In the genomic region with DNA sequence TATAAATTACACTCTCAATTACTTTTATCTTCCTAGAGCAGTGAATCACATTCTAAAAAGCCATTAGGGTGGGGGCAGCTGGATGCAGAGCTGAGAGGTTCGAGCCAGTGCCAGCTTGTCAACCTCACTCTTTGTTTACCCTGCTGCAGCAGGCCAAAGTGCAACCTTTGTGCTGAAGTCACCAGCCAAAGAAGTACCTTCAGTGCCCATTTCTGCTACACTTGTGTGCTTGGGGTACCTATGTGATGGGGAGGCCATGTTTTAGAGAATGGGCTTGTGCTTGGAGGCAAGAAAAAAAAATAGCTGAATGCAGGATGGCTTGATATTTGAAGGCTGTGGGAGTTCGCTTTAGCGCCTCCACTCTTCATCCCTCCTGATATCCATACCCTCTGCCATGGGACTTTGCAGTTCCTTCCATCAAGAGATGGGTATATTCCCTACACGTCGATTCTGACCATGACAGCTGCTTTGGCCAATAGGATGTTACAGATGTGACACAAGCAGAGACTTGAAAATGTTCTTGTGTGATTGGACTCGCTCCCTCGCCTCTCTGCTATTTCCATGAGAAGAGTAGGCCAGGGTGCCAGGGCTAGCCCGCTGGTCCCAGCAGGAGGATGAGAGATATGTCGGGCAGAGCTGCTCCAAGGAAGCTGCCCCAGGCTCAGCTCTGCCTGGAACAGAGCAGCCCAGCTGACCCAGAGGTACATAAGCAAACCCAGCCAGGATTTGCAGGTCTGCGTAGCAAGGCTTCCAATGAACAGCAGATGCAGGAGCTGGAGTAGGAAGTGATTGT, we compare ENCODE assay signal across 1 cellular context.
TF ChIP-seq lines count a peak whose summit lies in the region.

No MANE protein-coding gene starts in this region.

TF ChIP-seq in HepG2, 621 proteins besides CTCF, POLR2A, EP300 and RAD21 (continued from another document and continues in another):
- TF ChIP-seq, protein P1, sequence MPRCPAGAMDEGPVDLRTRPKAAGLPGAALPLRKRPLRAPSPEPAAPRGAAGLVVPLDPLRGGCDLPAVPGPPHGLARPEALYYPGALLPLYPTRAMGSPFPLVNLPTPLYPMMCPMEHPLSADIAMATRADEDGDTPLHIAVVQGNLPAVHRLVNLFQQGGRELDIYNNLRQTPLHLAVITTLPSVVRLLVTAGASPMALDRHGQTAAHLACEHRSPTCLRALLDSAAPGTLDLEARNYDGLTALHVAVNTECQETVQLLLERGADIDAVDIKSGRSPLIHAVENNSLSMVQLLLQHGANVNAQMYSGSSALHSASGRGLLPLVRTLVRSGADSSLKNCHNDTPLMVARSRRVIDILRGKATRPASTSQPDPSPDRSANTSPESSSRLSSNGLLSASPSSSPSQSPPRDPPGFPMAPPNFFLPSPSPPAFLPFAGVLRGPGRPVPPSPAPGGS (CRISPR knock-in tag; IDR thresholded peaks at IDR 0.05): no peak
- TF ChIP-seq, protein P2, sequence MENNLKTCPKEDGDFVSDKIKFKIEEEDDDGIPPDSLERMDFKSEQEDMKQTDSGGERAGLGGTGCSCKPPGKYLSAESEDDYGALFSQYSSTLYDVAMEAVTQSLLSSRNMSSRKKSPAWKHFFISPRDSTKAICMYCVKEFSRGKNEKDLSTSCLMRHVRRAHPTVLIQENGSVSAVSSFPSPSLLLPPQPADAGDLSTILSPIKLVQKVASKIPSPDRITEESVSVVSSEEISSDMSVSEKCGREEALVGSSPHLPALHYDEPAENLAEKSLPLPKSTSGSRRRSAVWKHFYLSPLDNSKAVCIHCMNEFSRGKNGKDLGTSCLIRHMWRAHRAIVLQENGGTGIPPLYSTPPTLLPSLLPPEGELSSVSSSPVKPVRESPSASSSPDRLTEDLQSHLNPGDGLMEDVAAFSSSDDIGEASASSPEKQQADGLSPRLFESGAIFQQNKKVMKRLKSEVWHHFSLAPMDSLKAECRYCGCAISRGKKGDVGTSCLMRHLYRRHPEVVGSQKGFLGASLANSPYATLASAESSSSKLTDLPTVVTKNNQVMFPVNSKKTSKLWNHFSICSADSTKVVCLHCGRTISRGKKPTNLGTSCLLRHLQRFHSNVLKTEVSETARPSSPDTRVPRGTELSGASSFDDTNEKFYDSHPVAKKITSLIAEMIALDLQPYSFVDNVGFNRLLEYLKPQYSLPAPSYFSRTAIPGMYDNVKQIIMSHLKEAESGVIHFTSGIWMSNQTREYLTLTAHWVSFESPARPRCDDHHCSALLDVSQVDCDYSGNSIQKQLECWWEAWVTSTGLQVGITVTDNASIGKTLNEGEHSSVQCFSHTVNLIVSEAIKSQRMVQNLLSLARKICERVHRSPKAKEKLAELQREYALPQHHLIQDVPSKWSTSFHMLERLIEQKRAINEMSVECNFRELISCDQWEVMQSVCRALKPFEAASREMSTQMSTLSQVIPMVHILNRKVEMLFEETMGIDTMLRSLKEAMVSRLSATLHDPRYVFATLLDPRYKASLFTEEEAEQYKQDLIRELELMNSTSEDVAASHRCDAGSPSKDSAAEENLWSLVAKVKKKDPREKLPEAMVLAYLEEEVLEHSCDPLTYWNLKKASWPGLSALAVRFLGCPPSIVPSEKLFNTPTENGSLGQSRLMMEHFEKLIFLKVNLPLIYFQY (CRISPR knock-in tag; IDR thresholded peaks at IDR 0.05; ENCODE audit: borderline replicate concordance): no peak
- TF ChIP-seq ZNF724P (CRISPR knock-in tag; IDR thresholded peaks at IDR 0.05; ENCODE audit: borderline replicate concordance) (0 out of 2 replicates have a peak, but pooled peaks have one; percentile 54), MLLT10 (CRISPR knock-in tag; IDR thresholded peaks at IDR 0.05) (no peak), KDM5B (CRISPR knock-in tag; IDR thresholded peaks at IDR 0.05; ENCODE audit: borderline replicate concordance) (peak; percentile 17; the same call in 1 of the 2 replicates), ISX (CRISPR knock-in tag; conservative IDR thresholded peaks at IDR 0.05) (no peak), RAD51 (IDR thresholded peaks at IDR 0.05; ENCODE audit: borderline replicate concordance) (no peak), BORCS8-MEF2B (CRISPR knock-in tag; IDR thresholded peaks at IDR 0.05) (0 out of 2 replicates have a peak, but pooled peaks have one; percentile 28), ZBTB7A (CRISPR knock-in tag; IDR thresholded peaks at IDR 0.05) (no peak), ZNF44 (CRISPR knock-in tag; IDR thresholded peaks at IDR 0.05) (no peak), PITX1 (CRISPR knock-in tag; IDR thresholded peaks at IDR 0.05) (no peak; the same call in none of the 2 replicates), ARID2 (CRISPR knock-in tag; IDR thresholded peaks at IDR 0.05; ENCODE audit: borderline replicate concordance) (no peak), JUNB (CRISPR knock-in tag; IDR thresholded peaks at IDR 0.05; ENCODE audit: borderline replicate concordance) (no peak), MIXL1 (CRISPR knock-in tag; IDR thresholded peaks at IDR 0.05) (0 out of 2 replicates have a peak, but pooled peaks have one; percentile 16), ZNF615 (CRISPR knock-in tag; IDR thresholded peaks at IDR 0.05; ENCODE audit: borderline replicate concordance) (no peak), ZNF136 (CRISPR knock-in tag; IDR thresholded peaks at IDR 0.05; ENCODE audit: low read depth) (no peak), ZNF432 (CRISPR knock-in tag; IDR thresholded peaks at IDR 0.05; ENCODE audit: borderline replicate concordance) (no peak), ZNF234 (CRISPR knock-in tag; conservative IDR thresholded peaks at IDR 0.05) (no peak), GABPB1 (CRISPR knock-in tag; IDR thresholded peaks at IDR 0.05) (no peak; the same call in 1 of the 2 replicates), RXRB (CRISPR knock-in tag; IDR thresholded peaks at IDR 0.05; ENCODE audit: borderline replicate concordance) (peak; percentile 76; the same call in 1 of the 2 replicates), RFXANK (CRISPR knock-in tag; IDR thresholded peaks at IDR 0.05) (no peak), HOXD1 (CRISPR knock-in tag; IDR thresholded peaks at IDR 0.05) (no peak), PHF8 (CRISPR knock-in tag; IDR thresholded peaks at IDR 0.05) (no peak)
- TF ChIP-seq, protein P3, sequence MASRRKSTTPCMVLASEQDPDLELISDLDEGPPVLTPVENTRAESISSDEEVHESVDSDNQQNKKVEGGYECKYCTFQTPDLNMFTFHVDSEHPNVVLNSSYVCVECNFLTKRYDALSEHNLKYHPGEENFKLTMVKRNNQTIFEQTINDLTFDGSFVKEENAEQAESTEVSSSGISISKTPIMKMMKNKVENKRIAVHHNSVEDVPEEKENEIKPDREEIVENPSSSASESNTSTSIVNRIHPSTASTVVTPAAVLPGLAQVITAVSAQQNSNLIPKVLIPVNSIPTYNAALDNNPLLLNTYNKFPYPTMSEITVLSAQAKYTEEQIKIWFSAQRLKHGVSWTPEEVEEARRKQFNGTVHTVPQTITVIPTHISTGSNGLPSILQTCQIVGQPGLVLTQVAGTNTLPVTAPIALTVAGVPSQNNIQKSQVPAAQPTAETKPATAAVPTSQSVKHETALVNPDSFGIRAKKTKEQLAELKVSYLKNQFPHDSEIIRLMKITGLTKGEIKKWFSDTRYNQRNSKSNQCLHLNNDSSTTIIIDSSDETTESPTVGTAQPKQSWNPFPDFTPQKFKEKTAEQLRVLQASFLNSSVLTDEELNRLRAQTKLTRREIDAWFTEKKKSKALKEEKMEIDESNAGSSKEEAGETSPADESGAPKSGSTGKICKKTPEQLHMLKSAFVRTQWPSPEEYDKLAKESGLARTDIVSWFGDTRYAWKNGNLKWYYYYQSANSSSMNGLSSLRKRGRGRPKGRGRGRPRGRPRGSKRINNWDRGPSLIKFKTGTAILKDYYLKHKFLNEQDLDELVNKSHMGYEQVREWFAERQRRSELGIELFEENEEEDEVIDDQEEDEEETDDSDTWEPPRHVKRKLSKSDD (CRISPR knock-in tag; IDR thresholded peaks at IDR 0.05; ENCODE audit: low read depth): 0 out of 2 replicates have a peak, but pooled peaks have one; percentile 53
- TF ChIP-seq, protein P4, sequence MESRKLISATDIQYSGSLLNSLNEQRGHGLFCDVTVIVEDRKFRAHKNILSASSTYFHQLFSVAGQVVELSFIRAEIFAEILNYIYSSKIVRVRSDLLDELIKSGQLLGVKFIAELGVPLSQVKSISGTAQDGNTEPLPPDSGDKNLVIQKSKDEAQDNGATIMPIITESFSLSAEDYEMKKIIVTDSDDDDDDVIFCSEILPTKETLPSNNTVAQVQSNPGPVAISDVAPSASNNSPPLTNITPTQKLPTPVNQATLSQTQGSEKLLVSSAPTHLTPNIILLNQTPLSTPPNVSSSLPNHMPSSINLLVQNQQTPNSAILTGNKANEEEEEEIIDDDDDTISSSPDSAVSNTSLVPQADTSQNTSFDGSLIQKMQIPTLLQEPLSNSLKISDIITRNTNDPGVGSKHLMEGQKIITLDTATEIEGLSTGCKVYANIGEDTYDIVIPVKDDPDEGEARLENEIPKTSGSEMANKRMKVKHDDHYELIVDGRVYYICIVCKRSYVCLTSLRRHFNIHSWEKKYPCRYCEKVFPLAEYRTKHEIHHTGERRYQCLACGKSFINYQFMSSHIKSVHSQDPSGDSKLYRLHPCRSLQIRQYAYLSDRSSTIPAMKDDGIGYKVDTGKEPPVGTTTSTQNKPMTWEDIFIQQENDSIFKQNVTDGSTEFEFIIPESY (CRISPR knock-in tag; IDR thresholded peaks at IDR 0.05): peak; percentile 20; the same call in 1 of the 2 replicates
- TF ChIP-seq, protein P5, sequence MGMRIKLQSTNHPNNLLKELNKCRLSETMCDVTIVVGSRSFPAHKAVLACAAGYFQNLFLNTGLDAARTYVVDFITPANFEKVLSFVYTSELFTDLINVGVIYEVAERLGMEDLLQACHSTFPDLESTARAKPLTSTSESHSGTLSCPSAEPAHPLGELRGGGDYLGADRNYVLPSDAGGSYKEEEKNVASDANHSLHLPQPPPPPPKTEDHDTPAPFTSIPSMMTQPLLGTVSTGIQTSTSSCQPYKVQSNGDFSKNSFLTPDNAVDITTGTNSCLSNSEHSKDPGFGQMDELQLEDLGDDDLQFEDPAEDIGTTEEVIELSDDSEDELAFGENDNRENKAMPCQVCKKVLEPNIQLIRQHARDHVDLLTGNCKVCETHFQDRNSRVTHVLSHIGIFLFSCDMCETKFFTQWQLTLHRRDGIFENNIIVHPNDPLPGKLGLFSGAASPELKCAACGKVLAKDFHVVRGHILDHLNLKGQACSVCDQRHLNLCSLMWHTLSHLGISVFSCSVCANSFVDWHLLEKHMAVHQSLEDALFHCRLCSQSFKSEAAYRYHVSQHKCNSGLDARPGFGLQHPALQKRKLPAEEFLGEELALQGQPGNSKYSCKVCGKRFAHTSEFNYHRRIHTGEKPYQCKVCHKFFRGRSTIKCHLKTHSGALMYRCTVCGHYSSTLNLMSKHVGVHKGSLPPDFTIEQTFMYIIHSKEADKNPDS (CRISPR knock-in tag; IDR thresholded peaks at IDR 0.05): 0 out of 2 replicates have a peak, but pooled peaks have one; percentile 41
- TF ChIP-seq, protein P6, sequence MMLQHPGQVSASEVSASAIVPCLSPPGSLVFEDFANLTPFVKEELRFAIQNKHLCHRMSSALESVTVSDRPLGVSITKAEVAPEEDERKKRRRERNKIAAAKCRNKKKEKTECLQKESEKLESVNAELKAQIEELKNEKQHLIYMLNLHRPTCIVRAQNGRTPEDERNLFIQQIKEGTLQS (CRISPR knock-in tag; IDR thresholded peaks at IDR 0.05): peak; percentile 62; the same call in 1 of the 2 replicates
- TF ChIP-seq, protein P7, sequence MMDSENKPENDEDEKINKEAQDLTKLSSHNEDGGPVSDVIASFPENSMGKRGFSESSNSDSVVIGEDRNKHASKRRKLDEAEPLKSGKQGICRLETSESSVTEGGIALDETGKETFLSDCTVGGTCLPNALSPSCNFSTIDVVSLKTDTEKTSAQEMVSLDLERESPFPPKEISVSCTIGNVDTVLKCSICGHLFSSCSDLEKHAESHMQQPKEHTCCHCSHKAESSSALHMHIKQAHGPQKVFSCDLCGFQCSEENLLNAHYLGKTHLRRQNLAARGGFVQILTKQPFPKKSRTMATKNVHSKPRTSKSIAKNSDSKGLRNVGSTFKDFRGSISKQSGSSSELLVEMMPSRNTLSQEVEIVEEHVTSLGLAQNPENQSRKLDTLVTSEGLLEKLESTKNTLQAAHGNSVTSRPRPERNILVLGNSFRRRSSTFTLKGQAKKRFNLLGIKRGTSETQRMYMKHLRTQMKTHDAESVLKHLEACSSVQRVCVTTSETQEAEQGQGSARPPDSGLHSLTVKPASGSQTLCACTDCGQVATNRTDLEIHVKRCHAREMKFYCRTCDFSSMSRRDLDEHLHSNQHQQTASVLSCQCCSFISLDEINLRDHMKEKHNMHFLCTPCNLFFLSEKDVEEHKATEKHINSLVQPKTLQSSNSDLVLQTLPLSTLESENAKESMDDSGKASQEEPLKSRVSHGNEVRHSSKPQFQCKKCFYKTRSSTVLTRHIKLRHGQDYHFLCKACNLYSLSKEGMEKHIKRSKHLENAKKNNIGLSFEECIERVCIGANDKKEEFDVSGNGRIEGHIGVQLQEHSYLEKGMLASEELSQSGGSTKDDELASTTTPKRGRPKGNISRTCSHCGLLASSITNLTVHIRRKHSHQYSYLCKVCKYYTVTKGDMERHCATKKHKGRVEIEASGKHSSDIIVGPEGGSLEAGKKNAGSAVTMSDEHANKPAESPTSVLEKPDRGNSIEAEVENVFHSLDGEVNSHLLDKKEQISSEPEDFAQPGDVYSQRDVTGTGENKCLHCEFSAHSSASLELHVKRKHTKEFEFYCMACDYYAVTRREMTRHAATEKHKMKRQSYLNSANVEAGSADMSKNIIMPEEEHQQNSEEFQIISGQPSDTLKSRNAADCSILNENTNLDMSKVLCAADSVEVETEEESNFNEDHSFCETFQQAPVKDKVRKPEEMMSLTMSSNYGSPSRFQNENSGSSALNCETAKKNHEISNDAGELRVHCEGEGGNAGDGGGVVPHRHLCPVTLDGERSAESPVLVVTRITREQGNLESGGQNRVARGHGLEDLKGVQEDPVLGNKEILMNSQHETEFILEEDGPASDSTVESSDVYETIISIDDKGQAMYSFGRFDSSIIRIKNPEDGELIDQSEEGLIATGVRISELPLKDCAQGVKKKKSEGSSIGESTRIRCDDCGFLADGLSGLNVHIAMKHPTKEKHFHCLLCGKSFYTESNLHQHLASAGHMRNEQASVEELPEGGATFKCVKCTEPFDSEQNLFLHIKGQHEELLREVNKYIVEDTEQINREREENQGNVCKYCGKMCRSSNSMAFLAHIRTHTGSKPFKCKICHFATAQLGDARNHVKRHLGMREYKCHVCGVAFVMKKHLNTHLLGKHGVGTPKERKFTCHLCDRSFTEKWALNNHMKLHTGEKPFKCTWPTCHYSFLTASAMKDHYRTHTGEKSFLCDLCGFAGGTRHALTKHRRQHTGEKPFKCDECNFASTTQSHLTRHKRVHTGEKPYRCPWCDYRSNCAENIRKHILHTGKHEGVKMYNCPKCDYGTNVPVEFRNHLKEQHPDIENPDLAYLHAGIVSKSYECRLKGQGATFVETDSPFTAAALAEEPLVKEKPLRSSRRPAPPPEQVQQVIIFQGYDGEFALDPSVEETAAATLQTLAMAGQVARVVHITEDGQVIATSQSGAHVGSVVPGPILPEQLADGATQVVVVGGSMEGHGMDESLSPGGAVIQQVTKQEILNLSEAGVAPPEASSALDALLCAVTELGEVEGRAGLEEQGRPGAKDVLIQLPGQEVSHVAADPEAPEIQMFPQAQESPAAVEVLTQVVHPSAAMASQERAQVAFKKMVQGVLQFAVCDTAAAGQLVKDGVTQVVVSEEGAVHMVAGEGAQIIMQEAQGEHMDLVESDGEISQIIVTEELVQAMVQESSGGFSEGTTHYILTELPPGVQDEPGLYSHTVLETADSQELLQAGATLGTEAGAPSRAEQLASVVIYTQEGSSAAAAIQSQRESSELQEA (CRISPR knock-in tag; IDR thresholded peaks at IDR 0.05; ENCODE audit: not compliant biosample characterization): no peak
- TF ChIP-seq, protein P8, sequence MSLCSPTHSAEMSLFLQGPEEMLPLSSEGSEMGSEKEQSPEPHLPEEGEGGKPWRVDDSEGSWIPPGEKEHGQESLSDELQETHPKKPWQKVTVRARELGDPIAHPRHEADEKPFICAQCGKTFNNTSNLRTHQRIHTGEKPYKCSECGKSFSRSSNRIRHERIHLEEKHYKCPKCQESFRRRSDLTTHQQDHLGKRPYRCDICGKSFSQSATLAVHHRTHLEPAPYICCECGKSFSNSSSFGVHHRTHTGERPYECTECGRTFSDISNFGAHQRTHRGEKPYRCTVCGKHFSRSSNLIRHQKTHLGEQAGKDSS (CRISPR knock-in tag; IDR thresholded peaks at IDR 0.05; ENCODE audit: borderline replicate concordance, low read depth): no peak
